ENCODE assay signal across 19 cellular contexts in genomic region chr10:64071218-64071617, GRCh38.
A peak's percentile ranks its signal among the peaks of the same experiment; 100 is the strongest.
DNase-seq lines count a peak whose midpoint lies in the region; ATAC-seq and TF ChIP-seq lines count a peak whose summit lies in the region.
"Had no signal": no experiment of that assay in that cellular context is flagged by ENCODE, and none has a peak within 500 bp of the region (broad histone marks: within the 10 kb centered on the region; RNA-seq: fewer than 3 reads in every experiment).

No MANE protein-coding gene starts in this region.

- H3K4me1 Mint-ChIP-seq in natural killer cell treated with Interleukin-12 subunit alpha and Interleukin-12 subunit beta and Interleukin-15 and Interleukin-18, amount 100 ng/mL, for 72 hours (ENCODE audit: low read depth in 2 of 2) = no peaks in the 10 kb centered on the region

- H3K36me3 Mint-ChIP-seq in natural killer cell treated with Interleukin-12 subunit alpha and Interleukin-12 subunit beta and Interleukin-15 and Interleukin-18, amount 100 ng/mL, for 72 hours = no peaks in the 10 kb centered on the region
- H3K36me3 Mint-ChIP-seq: CD14-positive monocyte had no signal

- H3K9me3 Mint-ChIP-seq in natural killer cell treated with Interleukin-12 subunit alpha and Interleukin-12 subunit beta and Interleukin-15 and Interleukin-18, amount 100 ng/mL, for 72 hours = peaks cover 4% of the 10 kb centered on the region

- no peak for TF ChIP-seq POLR2A in sigmoid colon (IDR thresholded peaks at IDR 0.05)

- intact Hi-C loops in sigmoid colon (cut with DNase I) = no loop called here

- no peak overlapping the region for H3K27ac ChIP-seq in sigmoid colon
- H3K27ac ChIP-seq: HL-60 had no signal

- no peak overlapping the region for H3K4me3 ChIP-seq in sigmoid colon
- H3K4me3 ChIP-seq: HAP-1 had no signal

- DNase-seq in GM04503 (ENCODE audit: low read depth) (peak; percentile 19), astrocyte of the hippocampus (ENCODE audit: low read depth, low spot score) (peak; percentile 73), foreskin melanocyte (peak; percentile 76), superior temporal gyrus (ENCODE audit: extremely low spot score) (peak; percentile 51), sigmoid colon (no peak), cortex of kidney (lab: John Stamatoyannopoulos, UW) (no peak)
- no peak for DNase-seq in natural killer cell treated with Interleukin-12 subunit alpha and Interleukin-12 subunit beta and Interleukin-15 and Interleukin-18, amount 100 ng/mL, for 72 hours (ENCODE audit: low spot score)
- DNase-seq in activated CD8-positive, alpha-beta memory T cell treated with anti-CD3 and anti-CD28 coated beads, Interleukin-2, amount 50 U/mL, for 48 hours = no peak
- DNase-seq: ACHN, DMS79 treated with DMSO at 0.1 percent for 48 hours, IMR-90, NCI-H1092, NCI-H1436 treated with DMSO at 0.1 percent for 48 hours, NCI-H2029 treated with DMSO at 0.1 percent for 48 hours, NCI-H2171 treated with DMSO at 0.1 percent for 48 hours had no signal

- TF ChIP-seq CTCF in sigmoid colon (IDR thresholded peaks at IDR 0.05) = no peak

- peaks cover 0 to 9% (median 4%) of the 10 kb centered on the region in 4 donors for H3K4me1 ChIP-seq in sigmoid colon
- H3K4me1 ChIP-seq: HAP-1 had no signal

- H3K4me3 Mint-ChIP-seq in natural killer cell treated with Interleukin-12 subunit alpha and Interleukin-12 subunit beta and Interleukin-15 and Interleukin-18, amount 100 ng/mL, for 72 hours = no peak overlapping the region
- H3K4me3 Mint-ChIP-seq: CD14-positive monocyte had no signal

- no peaks in the 10 kb centered on the region for H3K27me3 Mint-ChIP-seq in natural killer cell treated with Interleukin-12 subunit alpha and Interleukin-12 subunit beta and Interleukin-15 and Interleukin-18, amount 100 ng/mL, for 72 hours

- TF ChIP-seq EP300 in sigmoid colon (IDR thresholded peaks at IDR 0.05) = no peak

- H3K36me3 ChIP-seq in sigmoid colon = no peaks in the 10 kb centered on the region
- H3K36me3 ChIP-seq: HAP-1 had no signal

- H3K27ac Mint-ChIP-seq in natural killer cell treated with Interleukin-12 subunit alpha and Interleukin-12 subunit beta and Interleukin-15 and Interleukin-18, amount 100 ng/mL, for 72 hours = no peak overlapping the region
- H3K27ac Mint-ChIP-seq: CD14-positive monocyte had no signal

- H3K27me3 ChIP-seq in sigmoid colon = no peaks in the 10 kb centered on the region

- ATAC-seq in natural killer cell treated with Interleukin-12 subunit alpha and Interleukin-12 subunit beta and Interleukin-15 and Interleukin-18, amount 100 ng/mL, for 72 hours = no peak
- ATAC-seq: Panc1 had no signal

- WGBS in sigmoid colon, 2 donors = 73 to 91% methylated on average over 5 of the region's 5 CpGs

- H3K9me3 ChIP-seq in sigmoid colon = no peaks in the 10 kb centered on the region
- H3K9me3 ChIP-seq: HAP-1 had no signal

Comparison
In these comparisons a context has a peak if more than half of its experiments do, and no peak if none do; other contexts are left out.
1. DNase-seq: peak in GM04503 (single experiment), astrocyte of the hippocampus (single experiment), foreskin melanocyte (single experiment) and superior temporal gyrus (single experiment); none in natural killer cell treated with Interleukin-12 subunit alpha and Interleukin-12 subunit beta and Interleukin-15 and Interleukin-18, amount 100 ng/mL, for 72 hours (single experiment), sigmoid colon (single experiment), activated CD8-positive, alpha-beta memory T cell treated with anti-CD3 and anti-CD28 coated beads, Interleukin-2, amount 50 U/mL, for 48 hours (single experiment) and cortex of kidney (single experiment).